14 cellular contexts compared by ENCODE assay signal in the genomic region with DNA sequence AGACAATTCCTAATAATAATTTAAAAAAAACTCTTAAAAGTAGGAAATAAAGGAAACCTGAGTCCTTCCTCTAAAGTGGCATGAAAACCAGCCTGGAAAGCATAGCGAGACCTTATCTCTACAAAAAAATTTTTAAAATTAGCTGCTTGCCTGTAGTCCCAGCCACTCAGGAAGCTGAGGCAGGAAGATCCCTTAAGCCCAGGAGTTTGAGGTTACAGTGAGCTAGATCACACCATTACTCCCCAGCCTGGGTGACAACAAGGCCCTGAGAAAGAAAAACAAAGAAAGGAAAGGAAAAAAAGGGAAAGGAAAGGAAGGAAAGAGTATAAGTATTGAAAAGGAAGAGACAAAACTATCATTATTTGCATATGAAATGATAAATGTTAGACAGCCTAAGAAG.
DNase-seq lines count a peak whose midpoint lies in the region; ATAC-seq and TF ChIP-seq lines count a peak whose summit lies in the region.
"Had no signal": no experiment of that assay in that cellular context is flagged by ENCODE, and none has a peak within 500 bp of the region (broad histone marks: within the 10 kb centered on the region; RNA-seq: fewer than 3 reads in every experiment).

No MANE protein-coding gene starts in this region.

- H3K4me3 Mint-ChIP-seq in endothelial cell (ENCODE audit: unreplicated experiment): no peak overlapping the region
- no peak overlapping the region for H3K4me3 Mint-ChIP-seq in osteocyte (ENCODE audit: unreplicated experiment)
- H3K4me3 Mint-ChIP-seq: CD4-positive, alpha-beta memory T cell had no signal

- H3K4me2 ChIP-seq in GM23248 (ENCODE audit: unreplicated experiment): peak overlapping the region; percentile 30
- H3K4me2 ChIP-seq in Loucy (ENCODE audit: low read depth, low read length, poor library complexity, severe bottlenecking): peak overlapping the region; percentile 36

- no peak overlapping the region for H3K4me3 ChIP-seq in GM23248
- H3K4me3 ChIP-seq in Loucy (ENCODE audit: low read length, poor library complexity, severe bottlenecking): peak overlapping the region; percentile 5

- in situ Hi-C loops in GM23248 (cut with MboI): no loop called here

- no peaks in the 10 kb centered on the region for H3K9me3 Mint-ChIP-seq in endothelial cell (ENCODE audit: unreplicated experiment)
- H3K9me3 Mint-ChIP-seq in osteocyte (ENCODE audit: unreplicated experiment): no peaks in the 10 kb centered on the region

- TF ChIP-seq CTCF in Loucy (conservative IDR thresholded peaks at IDR 0.05; ENCODE audit: low read length): no peak
- no peak for TF ChIP-seq CTCF in endothelial cell (IDR thresholded peaks at IDR 0.05; ENCODE audit: unreplicated experiment)
- TF ChIP-seq CTCF in osteocyte (IDR thresholded peaks at IDR 0.05): no peak

- H3K79me2 ChIP-seq in GM23248 (ENCODE audit: insufficient read depth) (no peaks in the 10 kb centered on the region), Loucy (ENCODE audit: insufficient read depth, low read length) (no peaks in the 10 kb centered on the region)

- H3K27ac Mint-ChIP-seq in endothelial cell (ENCODE audit: unreplicated experiment) (peak overlapping the region; percentile 68), osteocyte (ENCODE audit: unreplicated experiment) (peak overlapping the region; percentile 52)

- H3K36me3 Mint-ChIP-seq in endothelial cell (ENCODE audit: low read depth, unreplicated experiment) (no peaks in the 10 kb centered on the region), osteocyte (ENCODE audit: unreplicated experiment) (no peaks in the 10 kb centered on the region)
- H3K36me3 Mint-ChIP-seq: CD4-positive, alpha-beta memory T cell had no signal

- H4K20me1 ChIP-seq in GM23248 (ENCODE audit: insufficient read depth): no peaks in the 10 kb centered on the region
- no peaks in the 10 kb centered on the region for H4K20me1 ChIP-seq in Loucy (ENCODE audit: insufficient read depth, low read length, poor library complexity, severe bottlenecking)

- no peak for ATAC-seq in GM18519 (IDR thresholded peaks at IDR 0.05; ENCODE audit: low FRiP score, unreplicated experiment)

- peaks cover 9% of the 10 kb centered on the region for H3K4me1 ChIP-seq in GM23248 (ENCODE audit: insufficient read depth)
- H3K4me1 ChIP-seq in Loucy (ENCODE audit: insufficient read depth, low read length, poor library complexity, severe bottlenecking): peaks cover 17% of the 10 kb centered on the region

- H3K27me3 ChIP-seq in GM23248 (replicated peaks; ENCODE audit: insufficient read depth) (no peaks in the 10 kb centered on the region), Loucy (ENCODE audit: insufficient read depth, low read length, poor library complexity, severe bottlenecking) (no peaks in the 10 kb centered on the region)

- H3K27ac ChIP-seq in GM23248: peak overlapping the region; percentile 26

- 89 to 97% methylated on average over 1 of the region's 1 CpG for WGBS in GM23248 (ENCODE audit: low coverage in 1 of 2, low lambda C conversion rate in 2 of 2, missing lambda C conversion rate in 2 of 2), 2 experiments

- no peaks in the 10 kb centered on the region for H3K9me3 ChIP-seq in GM23248 (ENCODE audit: low read depth)
- no peaks in the 10 kb centered on the region for H3K9me3 ChIP-seq in Loucy (ENCODE audit: insufficient read depth, low read depth, low read length)

- no peaks in the 10 kb centered on the region for H3K27me3 Mint-ChIP-seq in endothelial cell (ENCODE audit: unreplicated experiment)
- H3K27me3 Mint-ChIP-seq in osteocyte (ENCODE audit: unreplicated experiment): no peaks in the 10 kb centered on the region

- H3F3A ChIP-seq in GM23248 (ENCODE audit: insufficient read depth) (no peaks in the 10 kb centered on the region), Loucy (ENCODE audit: low read depth) (no peaks in the 10 kb centered on the region)

- H3K9me2 ChIP-seq in GM23248 (ENCODE audit: insufficient read depth): no peaks in the 10 kb centered on the region
- H3K9me2 ChIP-seq in Loucy (replicated peaks; ENCODE audit: low read depth, low read length): no peaks in the 10 kb centered on the region

- H3K9ac ChIP-seq in GM23248 (no peak overlapping the region), Loucy (ENCODE audit: low read depth, low read length, poor library complexity, severe bottlenecking) (no peak overlapping the region)

- H3K36me3 ChIP-seq in GM23248 (ENCODE audit: low read depth) (no peaks in the 10 kb centered on the region), Loucy (ENCODE audit: insufficient read depth, low read length) (no peaks in the 10 kb centered on the region)

- H2AFZ ChIP-seq in GM23248: peak overlapping the region; percentile 62
- peak overlapping the region; percentile 62; the same call in 1 of the 2 replicates for H2AFZ ChIP-seq in Loucy (ENCODE audit: low read length)

- DNase-seq in GM23248 (peak; percentile 4), endothelial cell (ENCODE audit: low spot score) (no peak), osteocyte (ENCODE audit: extremely low spot score, unreplicated experiment) (no peak), putamen (ENCODE audit: low spot score) (no peak)
- DNase-seq in activated CD4-positive, alpha-beta T cell treated with anti-CD3 and anti-CD28 coated beads for 48 hours: no peak
- DNase-seq: AML-193; CD4-positive, alpha-beta memory T cell; DMS79; Karpas-422; NCI-H2029 treated with DMSO at 0.1 percent for 48 hours; NCI-H510A; SHP77 treated with DMSO at 0.1 percent for 48 hours had no signal

- peaks cover 23% of the 10 kb centered on the region for H3K4me1 Mint-ChIP-seq in endothelial cell (ENCODE audit: unreplicated experiment)
- peaks cover 8% of the 10 kb centered on the region for H3K4me1 Mint-ChIP-seq in osteocyte (ENCODE audit: unreplicated experiment)
- H3K4me1 Mint-ChIP-seq: CD4-positive, alpha-beta memory T cell had no signal
